Comparison of ENCODE assay signal across 8 cellular contexts in the genomic region with DNA sequence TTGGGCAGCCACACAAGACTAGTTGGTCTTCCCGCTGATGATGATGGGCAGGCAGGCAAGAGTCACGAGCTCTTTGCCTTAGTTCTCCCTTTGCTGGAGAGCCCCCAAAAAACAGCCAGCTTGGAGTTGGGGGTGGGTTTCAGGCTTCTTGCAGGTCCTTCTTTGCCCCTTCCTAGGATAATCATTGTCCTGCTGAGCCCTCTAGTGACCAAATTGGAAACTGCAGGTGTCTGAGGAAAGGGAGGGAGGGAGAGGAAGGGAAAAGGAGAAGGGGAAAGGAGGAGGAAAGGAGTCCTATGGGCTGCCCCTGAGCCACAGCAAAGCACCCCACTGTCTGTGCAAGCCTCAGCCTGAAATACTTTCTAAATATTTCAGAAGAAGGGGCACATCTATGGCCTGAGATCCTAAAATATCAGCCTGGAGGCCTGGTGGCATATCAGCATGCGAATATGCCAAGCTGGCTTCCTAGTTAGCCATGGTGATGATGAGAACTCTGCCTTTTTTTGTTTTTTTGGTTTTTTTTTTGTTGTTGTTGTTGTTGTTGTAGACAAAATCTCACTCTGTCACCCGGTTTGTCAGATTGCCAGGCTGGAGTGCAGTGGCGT.
A peak's percentile ranks its signal among the peaks of the same experiment; 100 is the strongest.
DNase-seq lines count a peak whose midpoint lies in the region; ATAC-seq and TF ChIP-seq lines count a peak whose summit lies in the region.

No MANE protein-coding gene starts in this region.

- H3K36me3 ChIP-seq in CD8-positive, alpha-beta memory T cell (ENCODE audit: insufficient read depth, low read length) = no peaks in the 10 kb centered on the region

- no peaks in the 10 kb centered on the region for H3K4me1 Mint-ChIP-seq in CD8-positive, alpha-beta memory T cell
- no peaks in the 10 kb centered on the region for H3K4me1 Mint-ChIP-seq in memory B cell

- POLR2A ChIA-PET in CD8-positive, alpha-beta memory T cell (lab: Charles Lee) = no interaction called here

- no peak overlapping the region for H3K4me3 ChIP-seq in CD8-positive, alpha-beta memory T cell (ENCODE audit: low read length)

- TF ChIP-seq CTCF in GM20000 (IDR thresholded peaks at IDR 0.05; ENCODE audit: extremely low read depth, missing control alignments) = peak; percentile 80

- peak; percentile 22 to 57 (median 28) for DNase-seq in CD8-positive, alpha-beta memory T cell
- peak; percentile 46 for DNase-seq in GM20000 (ENCODE audit: low spot score)
- peak; percentile 18 to 60 for DNase-seq in NCI-H1930 (lab: John Stamatoyannopoulos, UW)
- DNase-seq in activated CD4-positive, alpha-beta T cell treated with anti-CD3 and anti-CD28 coated beads for 48 hours = peak; percentile 62
- DNase-seq in dermis blood vessel endothelial cell = peak; percentile 64
- peak; percentile 46 to 60 for DNase-seq in memory B cell (ENCODE audit: low spot score in 2 of 2)
- peak; percentile 17 for DNase-seq in stimulated activated CD8-positive, alpha-beta memory T cell treated with anti-CD3 and anti-CD28 coated beads, Interleukin-7, amount 100 ng/mL, for 24 hours (ENCODE audit: low read depth)

- H3K27me3 Mint-ChIP-seq in CD8-positive, alpha-beta memory T cell = peaks cover 7 to 32% of the 10 kb centered on the region in 2 donors
- H3K27me3 Mint-ChIP-seq in memory B cell = peaks cover 12% of the 10 kb centered on the region

- no peak overlapping the region for H3K4me3 Mint-ChIP-seq in CD8-positive, alpha-beta memory T cell
- H3K4me3 Mint-ChIP-seq in memory B cell = no peak overlapping the region

- H3K4me1 ChIP-seq in CD8-positive, alpha-beta memory T cell (ENCODE audit: insufficient read depth, low read length) = no peaks in the 10 kb centered on the region

- no peak overlapping the region for H3K27ac Mint-ChIP-seq in CD8-positive, alpha-beta memory T cell
- H3K27ac Mint-ChIP-seq in memory B cell = no peak overlapping the region

- H3K9me3 ChIP-seq in CD8-positive, alpha-beta memory T cell (ENCODE audit: low read length) = no peaks in the 10 kb centered on the region

- H3K9me3 Mint-ChIP-seq in CD8-positive, alpha-beta memory T cell = no peaks in the 10 kb centered on the region
- no peaks in the 10 kb centered on the region for H3K9me3 Mint-ChIP-seq in memory B cell

- H3K27ac ChIP-seq in CD8-positive, alpha-beta memory T cell (ENCODE audit: low read depth, low read length) = no peak overlapping the region

- H3K27me3 ChIP-seq in CD8-positive, alpha-beta memory T cell (ENCODE audit: insufficient read depth, low read length, poor library complexity, severe bottlenecking) = no peaks in the 10 kb centered on the region

- CTCF ChIA-PET in CD8-positive, alpha-beta memory T cell (lab: Charles Lee) = interaction anchor here (0.9 to 2.9 kb wide), 5 partner anchors 11 to 1275 kb away, joined by 3 to 18 read pairs (median 5); no protein-coding TSS in a partner anchor

- ATAC-seq in memory B cell (ENCODE audit: low read depth) (peak; percentile 26), GM18517 (IDR thresholded peaks at IDR 0.05; ENCODE audit: unreplicated experiment) (no peak)

- H3K36me3 Mint-ChIP-seq in CD8-positive, alpha-beta memory T cell = no peaks in the 10 kb centered on the region
- H3K36me3 Mint-ChIP-seq in memory B cell = no peaks in the 10 kb centered on the region
